Comparison of ENCODE assay signal across 16 cellular contexts in the genomic region with DNA sequence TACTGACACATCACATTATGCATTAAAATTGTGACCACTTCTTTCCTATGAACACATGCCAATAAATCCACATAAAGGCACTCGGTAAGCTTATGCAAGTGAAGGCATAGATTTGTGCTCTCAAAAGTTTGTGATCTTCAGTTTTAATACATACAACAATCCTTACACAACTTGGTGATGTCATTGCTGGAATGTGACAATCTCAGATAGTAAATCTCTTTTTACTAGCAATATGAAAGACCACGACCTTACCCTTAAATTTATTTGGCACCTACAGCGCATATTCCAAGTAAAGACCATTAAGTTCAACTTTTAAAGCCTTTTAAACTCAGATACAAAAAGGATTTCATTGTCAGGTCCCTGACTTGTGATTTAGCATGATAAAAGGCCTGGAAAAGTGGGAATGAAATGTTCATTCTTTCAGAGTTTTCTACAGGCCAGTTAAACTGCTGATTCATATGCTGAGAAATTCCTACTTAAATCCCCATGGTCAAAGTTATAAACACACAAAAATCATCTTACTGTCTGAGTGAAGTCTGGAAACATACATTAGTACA.
DNase-seq lines count a peak whose midpoint lies in the region; ATAC-seq and TF ChIP-seq lines count a peak whose summit lies in the region.
"Had no signal": no experiment of that assay in that cellular context is flagged by ENCODE, and none has a peak within 500 bp of the region (broad histone marks: within the 10 kb centered on the region; RNA-seq: fewer than 3 reads in every experiment).

No MANE protein-coding gene starts in this region.

- peaks cover 2 to 13% (median 5%) of the 10 kb centered on the region in 4 donors for H3K4me1 Mint-ChIP-seq in CD4-positive, alpha-beta memory T cell
- peaks cover 14% of the 10 kb centered on the region for H3K4me1 Mint-ChIP-seq in activated CD8-positive, alpha-beta T cell treated with anti-CD3 and anti-CD28 coated beads, Interleukin-2, amount 10 ng/mL, durations not matched to agents 7 days and 5 days (ENCODE audit: low read depth)
- H3K4me1 Mint-ChIP-seq: naive B cell had no signal

- peaks cover 1 to 2% of the 10 kb centered on the region in 2 donors for H3K27me3 Mint-ChIP-seq in CD4-positive, alpha-beta memory T cell
- peaks cover 6% of the 10 kb centered on the region for H3K27me3 Mint-ChIP-seq in activated CD8-positive, alpha-beta T cell treated with anti-CD3 and anti-CD28 coated beads, Interleukin-2, amount 10 ng/mL, durations not matched to agents 7 days and 5 days (ENCODE audit: low read depth)

- TF ChIP-seq POLR2A in uterus (IDR thresholded peaks at IDR 0.05), result no peak

- peaks cover 36% of the 10 kb centered on the region for H3K4me1 ChIP-seq in adipocyte (ENCODE audit: control insufficient read depth, insufficient read depth, low read length)
- H3K4me1 ChIP-seq in uterus, result no peaks in the 10 kb centered on the region
- H3K4me1 ChIP-seq in CD4-positive, alpha-beta memory T cell (ENCODE audit: insufficient read depth, low read length), result peaks cover 4% of the 10 kb centered on the region

- no peak overlapping the region for H3K9ac ChIP-seq in adipocyte (ENCODE audit: low read length)

- peaks cover 0 to 3% of the 10 kb centered on the region in 2 donors for H3K36me3 Mint-ChIP-seq in CD4-positive, alpha-beta memory T cell
- H3K36me3 Mint-ChIP-seq in activated CD8-positive, alpha-beta T cell treated with anti-CD3 and anti-CD28 coated beads, Interleukin-2, amount 10 ng/mL, durations not matched to agents 7 days and 5 days (ENCODE audit: low read depth), result no peaks in the 10 kb centered on the region
- H3K36me3 Mint-ChIP-seq: naive B cell had no signal

- ATAC-seq in activated CD8-positive, alpha-beta T cell treated with anti-CD3 and anti-CD28 coated beads, Interleukin-2, amount 10 ng/mL, durations not matched to agents 7 days and 5 days, result no peak

- H3K27me3 ChIP-seq in adipocyte (replicated peaks; ENCODE audit: control insufficient read depth, insufficient read depth, low read length) (no peaks in the 10 kb centered on the region), uterus (no peaks in the 10 kb centered on the region)
- H3K27me3 ChIP-seq in CD4-positive, alpha-beta memory T cell (ENCODE audit: insufficient read depth, low read length), result no peaks in the 10 kb centered on the region
- H3K27me3 ChIP-seq: SJCRH30, spleen, transverse colon had no signal

- DNase-seq in HEK293T (ENCODE audit: extremely low spot score), result no peak
- DNase-seq in adipocyte (ENCODE audit: low read depth), result peak; percentile 78
- DNase-seq in fibroblast of villous mesenchyme (ENCODE audit: low read depth), result peak; percentile 91
- DNase-seq in skeletal muscle cell (ENCODE audit: low read depth), result peak; percentile 50
- DNase-seq in NCI-H146 treated with DMSO at 0.1 percent for 48 hours (lab: John Stamatoyannopoulos, UW; ENCODE audit: unreplicated experiment), result no peak
- no peak for DNase-seq in uterus
- no peak for DNase-seq in CD4-positive, alpha-beta memory T cell
- DNase-seq in activated CD8-positive, alpha-beta T cell treated with anti-CD3 and anti-CD28 coated beads, Interleukin-2, amount 10 ng/mL, durations not matched to agents 7 days and 5 days, result no peak
- DNase-seq: activated T-cell treated with anti-CD3 and anti-CD28 coated beads, Interleukin-2, amount 50 U/mL, for 48 hours; Calu3; kidney; naive B cell; NCI-H2029 treated with DMSO at 0.1 percent for 48 hours; spleen; transverse colon had no signal

- no peak overlapping the region for H3K27ac Mint-ChIP-seq in CD4-positive, alpha-beta memory T cell
- H3K27ac Mint-ChIP-seq in activated CD8-positive, alpha-beta T cell treated with anti-CD3 and anti-CD28 coated beads, Interleukin-2, amount 10 ng/mL, durations not matched to agents 7 days and 5 days, result no peak overlapping the region
- H3K27ac Mint-ChIP-seq: naive B cell had no signal

- TF ChIP-seq CTCF in fibroblast of villous mesenchyme (IDR thresholded peaks at IDR 0.05; ENCODE audit: insufficient read depth, low read depth, low read length), result no peak
- TF ChIP-seq CTCF in uterus (IDR thresholded peaks at IDR 0.05), result no peak

- H3K4me3 ChIP-seq in adipocyte (ENCODE audit: low read length) (no peak overlapping the region), fibroblast of villous mesenchyme (ENCODE audit: low read depth, low read length) (no peak overlapping the region), skeletal muscle cell (ENCODE audit: low read depth, low read length) (no peak overlapping the region), uterus (no peak overlapping the region)
- H3K4me3 ChIP-seq in CD4-positive, alpha-beta memory T cell (ENCODE audit: low read length in 2 of 2), result no peak overlapping the region
- H3K4me3 ChIP-seq: SJCRH30, spleen, transverse colon had no signal

- no peak overlapping the region for H3K27ac ChIP-seq in uterus
- H3K27ac ChIP-seq in CD4-positive, alpha-beta memory T cell (ENCODE audit: low read depth, low read length), result no peak overlapping the region
- H3K27ac ChIP-seq: SJCRH30, transverse colon had no signal

- H3K36me3 ChIP-seq in adipocyte (ENCODE audit: control insufficient read depth, insufficient read depth, low read length, severe bottlenecking) (no peaks in the 10 kb centered on the region), uterus (no peaks in the 10 kb centered on the region)
- H3K36me3 ChIP-seq in CD4-positive, alpha-beta memory T cell (ENCODE audit: insufficient read depth, low read length), result no peaks in the 10 kb centered on the region
- H3K36me3 ChIP-seq: SJCRH30 had no signal

- intact Hi-C loops in uterus (cut with DNase I; ENCODE audit: low total_unique reads), result no loop called here
- intact Hi-C loops in CD4-positive, alpha-beta memory T cell (cut with micrococcal nuclease), result no loop called here

- H3K9me3 ChIP-seq in adipocyte (ENCODE audit: control insufficient read depth, low read length) (no peaks in the 10 kb centered on the region), uterus (no peaks in the 10 kb centered on the region)
- H3K9me3 ChIP-seq in CD4-positive, alpha-beta memory T cell (ENCODE audit: control insufficient read depth in 1 of 2, low read length in 2 of 2), result no peaks in the 10 kb centered on the region
- H3K9me3 ChIP-seq: SJCRH30, spleen, transverse colon had no signal

- CTCF ChIA-PET in HEK293T (lab: Yijun Ruan, JAX), result interaction anchor here (1.0 kb wide), 1 partner anchor 155 kb away, joined by 3 read pairs; no protein-coding TSS in a partner anchor
- CTCF ChIA-PET in CD4-positive, alpha-beta memory T cell (lab: Charles Lee; ENCODE audit: partially characterized antibody), result no interaction called here
- CTCF ChIA-PET in activated CD8-positive, alpha-beta T cell treated with anti-CD3 and anti-CD28 coated beads, Interleukin-2, amount 10 ng/mL, durations not matched to agents 7 days and 5 days (lab: Charles Lee), result no interaction called here

- no peak overlapping the region for H3K4me3 Mint-ChIP-seq in CD4-positive, alpha-beta memory T cell
- no peak overlapping the region for H3K4me3 Mint-ChIP-seq in activated CD8-positive, alpha-beta T cell treated with anti-CD3 and anti-CD28 coated beads, Interleukin-2, amount 10 ng/mL, durations not matched to agents 7 days and 5 days
- H3K4me3 Mint-ChIP-seq: naive B cell had no signal

- POLR2A ChIA-PET in HEK293T (lab: Yijun Ruan, JAX), result no interaction called here
- POLR2A ChIA-PET in CD4-positive, alpha-beta memory T cell (lab: Charles Lee; ENCODE audit: partially characterized antibody), result no interaction called here
- POLR2A ChIA-PET in activated CD8-positive, alpha-beta T cell treated with anti-CD3 and anti-CD28 coated beads, Interleukin-2, amount 10 ng/mL, durations not matched to agents 7 days and 5 days (lab: Charles Lee), result no interaction called here

- peaks cover 0 to 2% (median 0%) of the 10 kb centered on the region in 8 donors for H3K9me3 Mint-ChIP-seq in CD4-positive, alpha-beta memory T cell
- H3K9me3 Mint-ChIP-seq in activated CD8-positive, alpha-beta T cell treated with anti-CD3 and anti-CD28 coated beads, Interleukin-2, amount 10 ng/mL, durations not matched to agents 7 days and 5 days (ENCODE audit: insufficient read depth), result no peaks in the 10 kb centered on the region
- H3K9me3 Mint-ChIP-seq: naive B cell had no signal

TF ChIP-seq in HEK293T, 16 proteins besides CTCF, POLR2A, EP300 and RAD21:
- no peak for TF ChIP-seq SP1 (IDR thresholded peaks at IDR 0.05)
- 0 out of 2 replicates have a peak, but pooled peaks have one; percentile 28 for TF ChIP-seq LEF1 (IDR thresholded peaks at IDR 0.05; ENCODE audit: borderline replicate concordance)
- peak; percentile 84; the same call in 1 of the 2 replicates for TF ChIP-seq CTBP1 (IDR thresholded peaks at IDR 0.05; ENCODE audit: borderline replicate concordance)
- no peak for TF ChIP-seq FOXK2 (IDR thresholded peaks at IDR 0.05)
- TF ChIP-seq, protein P1, sequence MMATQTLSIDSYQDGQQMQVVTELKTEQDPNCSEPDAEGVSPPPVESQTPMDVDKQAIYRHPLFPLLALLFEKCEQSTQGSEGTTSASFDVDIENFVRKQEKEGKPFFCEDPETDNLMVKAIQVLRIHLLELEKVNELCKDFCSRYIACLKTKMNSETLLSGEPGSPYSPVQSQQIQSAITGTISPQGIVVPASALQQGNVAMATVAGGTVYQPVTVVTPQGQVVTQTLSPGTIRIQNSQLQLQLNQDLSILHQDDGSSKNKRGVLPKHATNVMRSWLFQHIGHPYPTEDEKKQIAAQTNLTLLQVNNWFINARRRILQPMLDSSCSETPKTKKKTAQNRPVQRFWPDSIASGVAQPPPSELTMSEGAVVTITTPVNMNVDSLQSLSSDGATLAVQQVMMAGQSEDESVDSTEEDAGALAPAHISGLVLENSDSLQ (IDR thresholded peaks at IDR 0.05), result peak; percentile 94
- TF ChIP-seq HDGF (IDR thresholded peaks at IDR 0.05; ENCODE audit: borderline replicate concordance), result no peak
- no peak; the same call in 1 of the 2 replicates for TF ChIP-seq TARDBP (IDR thresholded peaks at IDR 0.05)
- TF ChIP-seq NFRKB (IDR thresholded peaks at IDR 0.05), result no peak
- no peak for TF ChIP-seq ELF4 (IDR thresholded peaks at IDR 0.05)
- no peak for TF ChIP-seq SUZ12 (IDR thresholded peaks at IDR 0.05)
- no peak for TF ChIP-seq FOXA1 (IDR thresholded peaks at IDR 0.05)
- TF ChIP-seq ARNT (IDR thresholded peaks at IDR 0.05), result peak; percentile 33; the same call in 1 of the 2 replicates
- no peak for TF ChIP-seq ZNF384 (IDR thresholded peaks at IDR 0.05)
- TF ChIP-seq L3MBTL2 (conservative IDR thresholded peaks at IDR 0.05), result no peak
- no peak for TF ChIP-seq FOXM1 (IDR thresholded peaks at IDR 0.05; ENCODE audit: borderline replicate concordance)
- TF ChIP-seq BHLHE40 (IDR thresholded peaks at IDR 0.05; ENCODE audit: borderline replicate concordance), result no peak

Comparison
In these comparisons a context has a peak if more than half of its experiments do, and no peak if none do; other contexts are left out.
1. DNase-seq: peak in adipocyte (single experiment), fibroblast of villous mesenchyme (single experiment) and skeletal muscle cell (single experiment); none in HEK293T (single experiment), NCI-H146 treated with DMSO at 0.1 percent for 48 hours (single experiment), uterus (0 of 2), CD4-positive, alpha-beta memory T cell (0 of 5) and activated CD8-positive, alpha-beta T cell treated with anti-CD3 and anti-CD28 coated beads, Interleukin-2, amount 10 ng/mL, durations not matched to agents 7 days and 5 days (single experiment).